ENCODE assay signal across 2 cellular contexts in genomic region chr16:14334366-14335105, GRCh38.
TF ChIP-seq lines count a peak whose summit lies in the region.

No MANE protein-coding gene starts in this region.

TF ChIP-seq in HepG2, 621 proteins besides CTCF, POLR2A, EP300 and RAD21 (continued from another document):
- TF ChIP-seq CERS6 (CRISPR knock-in tag; IDR thresholded peaks at IDR 0.05) (no peak), SKIL (CRISPR knock-in tag; IDR thresholded peaks at IDR 0.05; ENCODE audit: borderline replicate concordance) (0 out of 2 replicates have a peak, but pooled peaks have one; percentile 23), RORA (CRISPR knock-in tag; IDR thresholded peaks at IDR 0.05) (no peak), CREB1 (IDR thresholded peaks at IDR 0.05) (peak; percentile 34; the same call in 1 of the 2 replicates), CREB1 (CRISPR knock-in tag; IDR thresholded peaks at IDR 0.05) (no peak), MAZ (IDR thresholded peaks at IDR 0.05; ENCODE audit: borderline replicate concordance, low read depth, low read length) (no peak), MAZ (CRISPR knock-in tag; IDR thresholded peaks at IDR 0.05; ENCODE audit: low read depth) (no peak), TCF7 (IDR thresholded peaks at IDR 0.05; ENCODE audit: low read depth) (no peak)
TF ChIP-seq in HepG2: peak in this region for 2.

TF ChIP-seq in GM23338, 12 proteins besides CTCF, POLR2A, EP300 and RAD21 (continued from another document):
- no peak for TF ChIP-seq REST (IDR thresholded peaks at IDR 0.05; ENCODE audit: unreplicated experiment)
- no peak for TF ChIP-seq ZNF462 (CRISPR knock-in tag; IDR thresholded peaks at IDR 0.05)
- TF ChIP-seq ETS1 (IDR thresholded peaks at IDR 0.05): no peak
- TF ChIP-seq JUNB (IDR thresholded peaks at IDR 0.05; ENCODE audit: unreplicated experiment): no peak
- no peak for TF ChIP-seq ZNF331 (CRISPR knock-in tag; IDR thresholded peaks at IDR 0.05; ENCODE audit: low read depth)
- TF ChIP-seq NANOG (IDR thresholded peaks at IDR 0.05; ENCODE audit: borderline replicate concordance): no peak
- TF ChIP-seq ZNF114 (CRISPR knock-in tag; IDR thresholded peaks at IDR 0.05): no peak
- TF ChIP-seq STAT1 (IDR thresholded peaks at IDR 0.05; ENCODE audit: unreplicated experiment): no peak
- no peak for TF ChIP-seq CREB1 (CRISPR knock-in tag; IDR thresholded peaks at IDR 0.05; ENCODE audit: low read depth)
- TF ChIP-seq EZH2phosphoT487 (IDR thresholded peaks at IDR 0.05; ENCODE audit: unreplicated experiment): no peak
- no peak for TF ChIP-seq POLR2AphosphoS5 (IDR thresholded peaks at IDR 0.05; ENCODE audit: low read depth)
